ENCODE assay signal across 8 cellular contexts in genomic region chr4:56681158-56681848, GRCh38. TPM values are rescaled to one million over a fixed set of nuclear protein-coding genes. Genes with fewer than 3 reads are reported as not detected.
DNase-seq lines count a peak whose midpoint lies in the region; ATAC-seq and TF ChIP-seq lines count a peak whose summit lies in the region.

TSS of gene HOPX (minus strand) at chr4:56681296. CDS start at chr4:56657816, 23,480 bp downstream.

- H3K36me3 ChIP-seq in fibroblast of lung (ENCODE audit: control insufficient read depth, insufficient read depth, low read length) (no peaks in the 10 kb centered on the region), skeletal muscle tissue (ENCODE audit: control insufficient read depth in 3 of 3, insufficient read depth in 3 of 3, low read length in 3 of 3) (no peaks in the 10 kb centered on the region)

- no peak for TF ChIP-seq CTCF in fibroblast of lung (conservative IDR thresholded peaks at IDR 0.05 in 1 of 2, IDR thresholded peaks at IDR 0.05 in 1 of 2; ENCODE audit: low read depth in 1 of 2, low read length in 2 of 2)

- H3K4me2 ChIP-seq in fibroblast of lung (ENCODE audit: extremely low read depth, insufficient read depth, low read length) = peak within 1 kb of the TSS; percentile 3

- H3K79me2 ChIP-seq in fibroblast of lung (ENCODE audit: control insufficient read depth, insufficient read depth, low read length) = no peaks in the 10 kb centered on the region

- ATAC-seq in GM19025 (IDR thresholded peaks at IDR 0.05; ENCODE audit: low read depth, unreplicated experiment) (peak; percentile 71), HG02970 (IDR thresholded peaks at IDR 0.05; ENCODE audit: low FRiP score, unreplicated experiment) (no peak)

- no peak within 1 kb of the TSS for H3K27ac ChIP-seq in fibroblast of lung (ENCODE audit: insufficient read depth, low read length)
- H3K27ac ChIP-seq in skeletal muscle tissue (ENCODE audit: low read depth, low read length) = no peak within 1 kb of the TSS

- H3K9ac ChIP-seq in fibroblast of lung (ENCODE audit: insufficient read depth, low read length) (no peak within 1 kb of the TSS), skeletal muscle tissue (ENCODE audit: low read depth in 1 of 3, low read length in 3 of 3) (no peak within 1 kb of the TSS)

- H3K27me3 ChIP-seq in fibroblast of lung (ENCODE audit: control insufficient read depth, insufficient read depth, low read length) (peaks cover 14% of the 10 kb centered on the region), skeletal muscle tissue (ENCODE audit: control insufficient read depth in 3 of 3, insufficient read depth in 3 of 3, low read length in 3 of 3) (peaks cover 6 to 13% (median 7%) of the 10 kb centered on the region in 3 donors)

- H3K4me1 ChIP-seq in fibroblast of lung (ENCODE audit: control insufficient read depth, extremely low read depth, insufficient read depth, low read length) = no peaks in the 10 kb centered on the region
- H3K4me1 ChIP-seq in skeletal muscle tissue (ENCODE audit: control insufficient read depth in 3 of 3, insufficient read depth in 3 of 3, low read length in 3 of 3) = peaks cover 0 to 5% (median 0%) of the 10 kb centered on the region in 3 donors

- no peaks in the 10 kb centered on the region for H4K20me1 ChIP-seq in fibroblast of lung (ENCODE audit: control insufficient read depth, extremely low read depth, insufficient read depth, low read length)

- H3K9me3 ChIP-seq in fibroblast of lung (ENCODE audit: control insufficient read depth, insufficient read depth, low read depth, low read length) (no peaks in the 10 kb centered on the region), skeletal muscle tissue (ENCODE audit: control insufficient read depth in 3 of 3, low read length in 3 of 3) (no peaks in the 10 kb centered on the region)

- H2AFZ ChIP-seq in fibroblast of lung (ENCODE audit: low read length) = no peak within 1 kb of the TSS

- DNase-seq in HT-29 (ENCODE audit: low spot score) (peak; percentile 74), fibroblast of lung (ENCODE audit: low read depth in 2 of 2) (peak; percentile 33 to 56), NAMALWA (ENCODE audit: low spot score) (no peak), mesenteric fat pad (ENCODE audit: low spot score) (no peak)
- peak; percentile 24 to 28 (median 28) for DNase-seq in activated CD8-positive, alpha-beta memory T cell treated with anti-CD3 and anti-CD28 coated beads for 48 hours (ENCODE audit: low read depth in 2 of 3, low spot score in 2 of 3)

- H3K4me3 ChIP-seq in fibroblast of lung (replicated peaks in 1 of 4; ENCODE audit: control extremely low read depth in 1 of 4, insufficient read depth in 1 of 4, low read depth in 3 of 4, low read length in 4 of 4) (peak within 1 kb of the TSS in 1 of 4 experiments; percentile 7), skeletal muscle tissue (ENCODE audit: low read length in 3 of 3) (no peak within 1 kb of the TSS)

RNA-seq across cellular contexts. Expression of gene HOPX, which starts in this region (rescaled TPM):
- total RNA-seq in HT-29 (2014; rRNA removed; shearing (Covaris generic)) = 3.0 TPM in 2 replicates
- total RNA-seq in fibroblast of lung (3.3 and 11.4 TPM in 2 replicates), skeletal muscle tissue (15.7 TPM), mesenteric fat pad (3.2 TPM)
- polyA plus RNA-seq in fibroblast of lung = 2.4 and 9.6 TPM in 2 replicates
- polyA plus RNA-seq in fibroblast of lung (2012) = 1.4 and 8.0 TPM in 2 replicates
- polyA minus RNA-seq in fibroblast of lung (ENCODE audit: low replicate concordance) = 0.33 TPM in 1 of 2 replicates, not detected in the other

Comparison
In these comparisons a context has a peak if more than half of its experiments do, and no peak if none do; other contexts are left out.
1. DNase-seq: peak in HT-29 (single experiment), activated CD8-positive, alpha-beta memory T cell treated with anti-CD3 and anti-CD28 coated beads for 48 hours (3 of 3) and fibroblast of lung (2 of 2); none in NAMALWA (single experiment) and mesenteric fat pad (single experiment).